ENCODE assay signal across 1 cellular context in the genomic region with DNA sequence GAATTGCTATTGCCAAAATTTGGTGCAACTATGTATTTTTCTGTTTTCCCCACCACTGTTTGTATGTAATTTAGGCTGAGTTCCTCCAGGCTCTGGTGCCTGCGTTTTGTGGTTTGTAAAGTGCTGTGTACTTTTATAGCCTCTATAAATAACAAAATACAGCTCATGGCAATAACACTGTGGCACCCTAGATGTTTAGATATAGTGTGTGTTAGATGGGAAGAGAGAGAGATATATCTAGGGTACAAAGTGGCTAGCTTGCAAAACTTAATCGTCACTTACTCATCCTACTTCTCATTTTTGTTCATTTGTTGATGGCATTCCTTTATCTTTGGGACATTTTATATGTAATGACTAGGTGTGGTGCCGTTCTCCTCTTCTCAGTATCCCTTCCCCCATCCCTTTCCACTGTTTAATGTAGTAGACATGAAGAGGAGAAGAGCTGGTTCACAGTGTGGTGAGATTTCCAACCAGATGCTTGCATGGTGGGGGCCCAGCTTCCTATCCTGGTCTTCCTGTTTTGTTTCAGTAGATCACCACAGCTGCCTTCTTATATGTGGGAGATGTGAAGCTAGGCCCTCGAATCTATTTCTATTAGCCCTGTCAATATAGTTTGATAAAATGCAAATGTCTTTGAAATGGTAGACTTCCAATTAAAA.
TF ChIP-seq lines count a peak whose summit lies in the region.

No MANE protein-coding gene starts in this region.

TF ChIP-seq in HEK293, 187 proteins besides CTCF, POLR2A, EP300 and RAD21 (continued from another document):
- TF ChIP-seq ZNF169 (tag by site-specific recombination; IDR thresholded peaks at IDR 0.05) (no peak), ZBTB17 (tag by site-specific recombination; IDR thresholded peaks at IDR 0.05) (0 out of 2 replicates have a peak, but pooled peaks have one; percentile 35), ZNF555 (tag by site-specific recombination; conservative IDR thresholded peaks at IDR 0.05) (peak; percentile 20; the same call in 1 of the 2 replicates), ZNF747 (tag by site-specific recombination; IDR thresholded peaks at IDR 0.05) (no peak)
